In the genomic region with DNA sequence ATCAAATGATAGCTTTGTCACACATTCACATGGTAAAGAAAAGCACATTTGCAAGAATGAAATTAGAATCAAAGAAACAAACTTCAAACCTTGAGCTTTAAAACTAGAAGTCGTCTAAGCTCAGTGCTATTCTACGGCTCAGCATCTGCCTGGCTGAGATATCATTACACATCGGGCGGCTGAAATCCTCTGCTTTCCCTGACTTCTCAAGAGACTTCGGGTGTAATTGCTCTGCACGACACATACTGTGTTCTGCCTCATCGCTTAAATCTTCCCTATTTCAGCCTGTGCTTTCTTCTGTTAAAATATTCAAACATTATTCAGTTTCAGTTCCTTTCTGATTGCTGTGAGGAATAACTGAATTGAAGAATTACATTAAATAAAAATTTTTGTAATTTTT, we compare ENCODE assay signal across 13 cellular contexts.
DNase-seq lines count a peak whose midpoint lies in the region.
"Had no signal": no experiment of that assay in that cellular context is flagged by ENCODE, and none has a peak within 500 bp of the region (broad histone marks: within the 10 kb centered on the region; RNA-seq: fewer than 3 reads in every experiment).

No MANE protein-coding gene starts in this region.

- H3K4me3 Mint-ChIP-seq in immature natural killer cell: no peak overlapping the region

- H3K9me3 ChIP-seq in GM23248 (ENCODE audit: low read depth): no peaks in the 10 kb centered on the region
- no peaks in the 10 kb centered on the region for H3K9me3 ChIP-seq in HAP-1

- no peak overlapping the region for H3K27ac Mint-ChIP-seq in immature natural killer cell

- H3K9me2 ChIP-seq in GM23248 (ENCODE audit: insufficient read depth): no peaks in the 10 kb centered on the region

- peaks cover 3% of the 10 kb centered on the region; the same call in 1 of the 2 replicates for H3F3A ChIP-seq in GM23248 (ENCODE audit: insufficient read depth)

- H3K36me3 Mint-ChIP-seq in immature natural killer cell: no peaks in the 10 kb centered on the region

- H3K79me2 ChIP-seq in GM23248 (ENCODE audit: insufficient read depth): no peaks in the 10 kb centered on the region
- H3K79me2 ChIP-seq: parathyroid adenoma had no signal

- H3K27me3 Mint-ChIP-seq in immature natural killer cell (ENCODE audit: low read depth in 3 of 3): peaks cover 2 to 8% (median 5%) of the 10 kb centered on the region in 3 donors

- H3K4me1 ChIP-seq in GM23248 (ENCODE audit: insufficient read depth) (peaks cover 28% of the 10 kb centered on the region), HAP-1 (no peaks in the 10 kb centered on the region)
- H3K4me1 ChIP-seq: parathyroid adenoma had no signal

- peak overlapping the region; percentile 27; the same call in 1 of the 2 replicates for H3K4me3 ChIP-seq in GM23248
- no peak overlapping the region for H3K4me3 ChIP-seq in HAP-1

- H3K4me1 Mint-ChIP-seq in immature natural killer cell: no peaks in the 10 kb centered on the region

- H3K27me3 ChIP-seq in GM23248 (replicated peaks; ENCODE audit: insufficient read depth) (no peaks in the 10 kb centered on the region), HAP-1 (ENCODE audit: low read depth) (peaks cover 25% of the 10 kb centered on the region)

- DNase-seq in GM23248: peak; percentile 67
- DNase-seq in NCI-H2227 treated with DMSO at 0.1 percent for 48 hours (lab: John Stamatoyannopoulos, UW): peak; percentile 22
- peak; percentile 71 for DNase-seq in fibroblast of peridontal ligament (ENCODE audit: extremely low read depth)
- peak; percentile 42 for DNase-seq in pons (ENCODE audit: low spot score)
- DNase-seq in stimulated activated CD4-positive, alpha-beta T cell treated with anti-CD3 and anti-CD28 coated beads, Interleukin-4, amount 100 ng/mL, for 1 hour: no peak
- DNase-seq in HAP-1 (ENCODE audit: low spot score in 2 of 2): no peak
- DNase-seq in SHP77 treated with DMSO at 0.1 percent for 48 hours (lab: John Stamatoyannopoulos, UW): no peak
- DNase-seq in immature natural killer cell: no peak
- DNase-seq: activated CD8-positive, alpha-beta memory T cell treated with anti-CD3 and anti-CD28 coated beads for 24 hours; activated naive CD4-positive, alpha-beta T cell treated with anti-CD3 and anti-CD28 coated beads, Interleukin-2, amount 50 U/mL, for 16 hours; MV-4-11; stimulated activated CD4-positive, alpha-beta T cell treated with anti-CD3 and anti-CD28 coated beads, Interleukin-4, amount 100 ng/mL, for 24 hours had no signal

- in situ Hi-C loops in GM23248 (cut with MboI) (loop anchor here (10.0 kb wide), 1 partner anchor 324 kb away; no protein-coding TSS in a partner anchor), HAP-1 (cut with MboI; ENCODE audit: low sequenced_read_pairs) (no loop called here)

- no peaks in the 10 kb centered on the region for H4K20me1 ChIP-seq in GM23248 (ENCODE audit: insufficient read depth)

- H3K9me3 Mint-ChIP-seq in immature natural killer cell: no peaks in the 10 kb centered on the region

- no peaks in the 10 kb centered on the region for H3K36me3 ChIP-seq in GM23248 (ENCODE audit: low read depth)
- H3K36me3 ChIP-seq in HAP-1 (replicated peaks): no peaks in the 10 kb centered on the region

- peak overlapping the region; percentile 60 for H3K4me2 ChIP-seq in GM23248 (ENCODE audit: unreplicated experiment)

- H3K27ac ChIP-seq in GM23248: no peak overlapping the region
- H3K27ac ChIP-seq: parathyroid adenoma had no signal

- WGBS in GM23248 (ENCODE audit: low coverage in 1 of 2, low lambda C conversion rate in 2 of 2, missing lambda C conversion rate in 2 of 2), 2 experiments: 26 to 27% methylated on average over 7 of the region's 7 CpGs

- peak overlapping the region; percentile 73 for H2AFZ ChIP-seq in GM23248
- H2AFZ ChIP-seq: parathyroid adenoma had no signal

- peak overlapping the region; percentile 31; the same call in 1 of the 2 replicates for H3K9ac ChIP-seq in GM23248
- H3K9ac ChIP-seq: parathyroid adenoma had no signal

Comparison
In these comparisons a context has a peak if more than half of its experiments do, and no peak if none do; other contexts are left out.
1. DNase-seq: peak in GM23248 (single experiment), NCI-H2227 treated with DMSO at 0.1 percent for 48 hours (single experiment), fibroblast of peridontal ligament (single experiment) and pons (single experiment); none in stimulated activated CD4-positive, alpha-beta T cell treated with anti-CD3 and anti-CD28 coated beads, Interleukin-4, amount 100 ng/mL, for 1 hour (single experiment), HAP-1 (0 of 2), SHP77 treated with DMSO at 0.1 percent for 48 hours (single experiment) and immature natural killer cell (0 of 3).